In genomic region chr16:46658925-46659324, GRCh38 we compare ENCODE assay signal across 8 cellular contexts. TPM values are rescaled to one million over a fixed set of nuclear protein-coding genes. Genes with fewer than 3 reads are reported as not detected.
DNase-seq lines count a peak whose midpoint lies in the region; ATAC-seq and TF ChIP-seq lines count a peak whose summit lies in the region.

No MANE protein-coding gene starts in this region.

- H3K4me3 ChIP-seq in KMS-11 (IDR thresholded peaks at IDR 0.05; ENCODE audit: insufficient read depth, low read depth, low read length) (no peak overlapping the region), smooth muscle cell (no peak overlapping the region)

- H3K36me3 ChIP-seq in KMS-11 (ENCODE audit: insufficient read depth) (peaks cover 5% of the 10 kb centered on the region; the same call in 1 of the 2 replicates), smooth muscle cell (ENCODE audit: low read depth) (peaks cover 20% of the 10 kb centered on the region)

- H2AFZ ChIP-seq in KMS-11 (ENCODE audit: low read depth): no peak overlapping the region
- no peak overlapping the region for H2AFZ ChIP-seq in smooth muscle cell (ENCODE audit: low read depth)

- peak; percentile 75 for ATAC-seq in GM18508 (IDR thresholded peaks at IDR 0.05; ENCODE audit: insufficient read depth, unreplicated experiment)
- peak; percentile 94 for ATAC-seq in GM21576 (IDR thresholded peaks at IDR 0.05; ENCODE audit: unreplicated experiment)
- peak; percentile 36 for ATAC-seq in central memory CD8-positive, alpha-beta T cell (replicated peaks; ENCODE audit: extremely low read depth, poor library complexity, severe bottlenecking)

- H3K9me3 Mint-ChIP-seq in central memory CD8-positive, alpha-beta T cell: no peaks in the 10 kb centered on the region

- no peak overlapping the region for H3K4me3 Mint-ChIP-seq in central memory CD8-positive, alpha-beta T cell

- no peaks in the 10 kb centered on the region for H3F3A ChIP-seq in smooth muscle cell (ENCODE audit: low read depth)

- H3K79me2 ChIP-seq in KMS-11 (ENCODE audit: insufficient read depth, low read depth): no peaks in the 10 kb centered on the region
- no peaks in the 10 kb centered on the region for H3K79me2 ChIP-seq in smooth muscle cell (ENCODE audit: low read depth)

- no peaks in the 10 kb centered on the region for H3K9me3 ChIP-seq in smooth muscle cell (replicated peaks; ENCODE audit: low read depth)

- peaks cover 42% of the 10 kb centered on the region for H3K36me3 Mint-ChIP-seq in central memory CD8-positive, alpha-beta T cell (ENCODE audit: insufficient read depth)

- WGBS in smooth muscle cell (ENCODE audit: low lambda C conversion rate): 88% methylated on average over 1 of the region's 1 CpG

- no peaks in the 10 kb centered on the region for H4K20me1 ChIP-seq in KMS-11 (ENCODE audit: insufficient read depth)
- H4K20me1 ChIP-seq in smooth muscle cell (ENCODE audit: low read depth): no peaks in the 10 kb centered on the region

- peak overlapping the region; percentile 34 for H3K4me2 ChIP-seq in KMS-11
- no peak overlapping the region for H3K4me2 ChIP-seq in smooth muscle cell

- H3K27me3 ChIP-seq in KMS-11 (ENCODE audit: insufficient read depth, low read depth) (no peaks in the 10 kb centered on the region), smooth muscle cell (ENCODE audit: low read depth) (no peaks in the 10 kb centered on the region)

- no peak for TF ChIP-seq CTCF in KMS-11 (conservative IDR thresholded peaks at IDR 0.05; ENCODE audit: low read depth, low read length)
- no peak for TF ChIP-seq CTCF in smooth muscle cell (IDR thresholded peaks at IDR 0.05; ENCODE audit: borderline replicate concordance, insufficient read depth, poor library complexity, severe bottlenecking)

- H3K4me1 Mint-ChIP-seq in central memory CD8-positive, alpha-beta T cell: peaks cover 5% of the 10 kb centered on the region

- DNase-seq in central memory CD8-positive, alpha-beta T cell (ENCODE audit: low spot score in 2 of 2): no peak
- no peak for DNase-seq in NCI-H2196 (lab: John Stamatoyannopoulos, UW; ENCODE audit: unreplicated experiment)
- no peak for DNase-seq in HuH-7 (ENCODE audit: low spot score)
- DNase-seq in NCI-H446 (lab: John Stamatoyannopoulos, UW): no peak
- DNase-seq in smooth muscle cell (lab: John Stamatoyannopoulos, UW; ENCODE audit: unreplicated experiment): no peak

- no peaks in the 10 kb centered on the region for H3K27me3 Mint-ChIP-seq in central memory CD8-positive, alpha-beta T cell

- H3K27ac Mint-ChIP-seq in central memory CD8-positive, alpha-beta T cell (ENCODE audit: low read depth): peak overlapping the region; percentile 53

- peak overlapping the region; percentile 3; the same call in 1 of the 2 replicates for H3K27ac ChIP-seq in KMS-11
- H3K27ac ChIP-seq in smooth muscle cell (ENCODE audit: low read depth): no peak overlapping the region

- H3K9ac ChIP-seq in KMS-11 (no peak overlapping the region), smooth muscle cell (ENCODE audit: low read depth) (no peak overlapping the region)

- H3K4me1 ChIP-seq in KMS-11 (ENCODE audit: low read depth, poor library complexity, severe bottlenecking) (peaks cover 27% of the 10 kb centered on the region), smooth muscle cell (ENCODE audit: low read depth) (no peaks in the 10 kb centered on the region)

RNA-seq across cellular contexts. Expression of gene VPS35, which starts 30.1 kb away (rescaled TPM):
- total RNA-seq in smooth muscle cell: 103 and 195 TPM in 2 replicates
- polyA plus RNA-seq in smooth muscle cell: 59.5 and 83.6 TPM in 2 replicates

RNA-seq across cellular contexts. Expression of gene ORC6, which starts 30.5 kb away (rescaled TPM):
- 10.9 and 29.4 TPM in 2 replicates for total RNA-seq in smooth muscle cell
- polyA plus RNA-seq in smooth muscle cell: 15.6 and 22.4 TPM in 2 replicates

RNA-seq across cellular contexts. Expression of gene SHCBP1, which starts 37.7 kb away (rescaled TPM):
- total RNA-seq in smooth muscle cell: 5.4 and 22.7 TPM in 2 replicates
- polyA plus RNA-seq in smooth muscle cell: 6.0 and 7.9 TPM in 2 replicates

Comparison
In these comparisons a context has a peak if more than half of its experiments do, and no peak if none do; other contexts are left out.
1. ATAC-seq: peak in every context shown above with its lines; median percentile 94 in GM21576; 75 in GM18508; 36 in central memory CD8-positive, alpha-beta T cell.